19 cellular contexts compared by ENCODE assay signal in the genomic region with DNA sequence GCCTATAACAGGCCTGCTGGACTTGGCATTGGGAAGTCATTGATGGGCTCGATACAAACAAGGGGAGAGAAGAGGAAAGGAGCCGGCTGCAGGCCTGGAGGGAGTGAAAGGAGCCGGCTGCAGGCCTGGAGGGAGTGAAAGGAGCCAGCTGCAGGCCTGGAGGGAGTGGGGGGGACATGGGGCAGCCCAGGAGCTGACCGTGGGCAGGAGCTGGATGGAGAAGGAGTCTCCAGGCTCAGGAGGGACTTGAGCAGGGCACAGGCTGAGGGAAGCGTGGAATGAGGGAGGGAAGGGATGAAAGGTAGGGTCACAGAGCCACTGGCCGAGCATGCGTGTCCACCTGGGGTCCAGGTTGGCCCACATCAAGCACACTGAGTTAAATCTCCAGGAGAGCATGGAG. TPM values are rescaled to one million over a fixed set of nuclear protein-coding genes. Genes with fewer than 3 reads are reported as not detected.
A peak's percentile ranks its signal among the peaks of the same experiment; 100 is the strongest.
DNase-seq lines count a peak whose midpoint lies in the region; ATAC-seq, FAIRE-seq and TF ChIP-seq lines count a peak whose summit lies in the region.
"Had no signal": no experiment of that assay in that cellular context is flagged by ENCODE, and none has a peak within 500 bp of the region (broad histone marks: within the 10 kb centered on the region; RNA-seq: fewer than 3 reads in every experiment).

No MANE protein-coding gene starts in this region.

- H3K9me3 ChIP-seq in H1 (ENCODE audit: insufficient read depth in 2 of 2, low read depth in 1 of 2, low read length in 1 of 2) (no peaks in the 10 kb centered on the region; a peak in 1 of 4 replicates), lung (ENCODE audit: control insufficient read depth in 2 of 2, insufficient read depth in 1 of 2, low read length in 1 of 2) (peaks cover 0 to 2% of the 10 kb centered on the region in 2 donors), stomach smooth muscle (ENCODE audit: control insufficient read depth in 2 of 2, low read length in 2 of 2) (no peaks in the 10 kb centered on the region)
- H3K9me3 ChIP-seq: A549, BE2C, HAP-1 had no signal

- no peaks in the 10 kb centered on the region for H4K20me1 ChIP-seq in H1 (replicated peaks in 1 of 2; ENCODE audit: control insufficient read depth in 1 of 2, insufficient read depth in 2 of 2, low read length in 2 of 2)

- no peak for TF ChIP-seq RAD21 in H1 (IDR thresholded peaks at IDR 0.05 in 1 of 2, conservative IDR thresholded peaks at IDR 0.05 in 1 of 2; ENCODE audit: low read depth in 2 of 2, low read length in 2 of 2)

- H3K4ac ChIP-seq in H1 (replicated peaks; ENCODE audit: insufficient read length, low read depth, low read length), result no peak overlapping the region

- H3K23ac ChIP-seq in H1 (ENCODE audit: insufficient read length), result no peak overlapping the region

- CTCF ChIA-PET in H1 (lab: Charles Lee; ENCODE audit: partially characterized antibody), result interaction anchor here (0.6 kb wide), 1 partner anchor 78 kb away, joined by 3 read pairs; no protein-coding TSS in a partner anchor

- TF ChIP-seq CTCF in H1 (IDR thresholded peaks at IDR 0.05; ENCODE audit: control extremely low read depth in 1 of 3, insufficient read depth in 1 of 3, low read depth in 1 of 3, low read length in 3 of 3), result no peak
- no peak for TF ChIP-seq CTCF in lung (IDR thresholded peaks at IDR 0.05; ENCODE audit: control extremely low read depth, extremely low read depth)
- no peak for TF ChIP-seq CTCF in omental fat pad (IDR thresholded peaks at IDR 0.05)

- no peak overlapping the region for H3K14ac ChIP-seq in H1 (ENCODE audit: insufficient read length)

- POLR2A ChIA-PET in H1 (lab: Charles Lee; ENCODE audit: partially characterized antibody), result no interaction called here

- no peak overlapping the region for H3K18ac ChIP-seq in H1 (ENCODE audit: extremely low read depth, low read length)

- TF ChIP-seq POLR2A in H1 (IDR thresholded peaks at IDR 0.05; ENCODE audit: control extremely low read depth in 1 of 2, low read depth in 2 of 2, low read length in 2 of 2), result no peak

- H3K23me2 ChIP-seq in H1 (ENCODE audit: low read depth, low read length), result no peaks in the 10 kb centered on the region

- ATAC-seq in lung (ENCODE audit: insufficient read depth, low FRiP score), result no peak
- peak; percentile 21 for ATAC-seq in omental fat pad (ENCODE audit: low FRiP score)
- no peak for ATAC-seq in GM19324 (IDR thresholded peaks at IDR 0.05; ENCODE audit: low FRiP score, unreplicated experiment)
- ATAC-seq: A549 had no signal

- peaks cover 4 to 8% (median 6%) of the 10 kb centered on the region in 4 experiments for H3K4me1 ChIP-seq in H1 (replicated peaks in 1 of 4; ENCODE audit: control insufficient read depth in 3 of 4, insufficient read depth in 4 of 4, low read length in 3 of 4)
- H3K4me1 ChIP-seq in lung (ENCODE audit: control insufficient read depth in 2 of 2, insufficient read depth in 2 of 2, low read length in 2 of 2), result no peaks in the 10 kb centered on the region
- peaks cover 21% of the 10 kb centered on the region for H3K4me1 ChIP-seq in stomach smooth muscle (ENCODE audit: control insufficient read depth, insufficient read depth, low read length)
- H3K4me1 ChIP-seq: A549, BE2C had no signal

- no peaks in the 10 kb centered on the region for H3K36me3 ChIP-seq in H1 (ENCODE audit: control insufficient read depth in 2 of 4, insufficient read depth in 4 of 4, low read length in 3 of 4)
- H3K36me3 ChIP-seq in lung (ENCODE audit: control insufficient read depth in 2 of 2, insufficient read depth in 2 of 2, low read length in 2 of 2), result no peaks in the 10 kb centered on the region
- no peaks in the 10 kb centered on the region for H3K36me3 ChIP-seq in stomach smooth muscle (ENCODE audit: control insufficient read depth in 2 of 2, insufficient read depth in 2 of 2, low read length in 2 of 2)
- H3K36me3 ChIP-seq: BE2C, HAP-1 had no signal

- no peak overlapping the region for H2AFZ ChIP-seq in H1 (ENCODE audit: low read length)

- no peak overlapping the region for H3K4me3 ChIP-seq in H1 (ENCODE audit: extremely low read depth in 1 of 4, insufficient read depth in 2 of 4, low read depth in 3 of 4, low read length in 4 of 4)
- no peak overlapping the region for H3K4me3 ChIP-seq in lung
- no peak overlapping the region for H3K4me3 ChIP-seq in stomach smooth muscle (ENCODE audit: low read length in 2 of 2)
- H3K4me3 ChIP-seq: A549, HAP-1 had no signal

- H4K5ac ChIP-seq in H1 (ENCODE audit: insufficient read length, low read depth, low read length), result no peak overlapping the region

- H3K4me2 ChIP-seq in H1 (ENCODE audit: insufficient read depth in 1 of 2, low read depth in 2 of 2, low read length in 2 of 2), result no peak overlapping the region
- H3K4me2 ChIP-seq: A549 had no signal

- H3K27me3 ChIP-seq in H1 (replicated peaks in 1 of 4; ENCODE audit: control insufficient read depth in 3 of 4, extremely low read depth in 1 of 4, insufficient read depth in 3 of 4, low read length in 3 of 4) (no peaks in the 10 kb centered on the region), lung (ENCODE audit: control insufficient read depth, insufficient read depth) (no peaks in the 10 kb centered on the region), stomach smooth muscle (ENCODE audit: control insufficient read depth in 1 of 2, insufficient read depth in 2 of 2, low read length in 2 of 2) (no peaks in the 10 kb centered on the region)
- H3K27me3 ChIP-seq: BE2C had no signal

- WGBS in H1 (ENCODE audit: extremely low coverage in 1 of 2, insufficient coverage in 1 of 2, insufficient read length in 1 of 2, insufficient replicate concordance in 2 of 2, low coverage in 1 of 2, low lambda C conversion rate in 2 of 2, missing lambda C conversion rate in 1 of 2), 2 experiments, result 82% methylated on average over 7 of the region's 7 CpGs; no CpG with 5 or more reads in 1 of the 2 experiments
- 89 to 95% methylated on average over 7 of the region's 7 CpGs for WGBS in lung, 2 donors

- no peaks in the 10 kb centered on the region for H3K79me2 ChIP-seq in H1 (ENCODE audit: control insufficient read depth in 1 of 2, insufficient read depth in 2 of 2, low read length in 2 of 2)

- no peak overlapping the region for H2BK120ac ChIP-seq in H1 (replicated peaks; ENCODE audit: low read depth, low read length)

- H2BK15ac ChIP-seq in H1 (ENCODE audit: low read length), result 0 out of 2 replicates have a peak overlapping the region, but pooled peaks have one; percentile 98

- no peak for TF ChIP-seq EP300 in H1 (IDR thresholded peaks at IDR 0.05; ENCODE audit: borderline replicate concordance in 1 of 2, low read depth in 2 of 2, low read length in 2 of 2)

- no peak overlapping the region for H2AK5ac ChIP-seq in H1 (ENCODE audit: low read depth, low read length)

- H2BK20ac ChIP-seq in H1 (ENCODE audit: low read length), result no peak overlapping the region

- H3K79me1 ChIP-seq in H1 (ENCODE audit: low read depth, low read length), result no peaks in the 10 kb centered on the region

- H3K27ac ChIP-seq in H1 (ENCODE audit: low read depth, low read length) (no peak overlapping the region), lung (ENCODE audit: low read depth in 1 of 2, low read length in 1 of 2) (no peak overlapping the region), stomach smooth muscle (ENCODE audit: low read length) (peak overlapping the region; percentile 18)
- H3K27ac ChIP-seq: A549, C4-2B had no signal

- no peak overlapping the region for H4K8ac ChIP-seq in H1 (ENCODE audit: extremely low read depth, insufficient read depth, low read length)

- no peak overlapping the region for H3K9ac ChIP-seq in H1 (replicated peaks in 1 of 4; ENCODE audit: extremely low read depth in 1 of 4, low read depth in 3 of 4, low read length in 3 of 4)
- no peak overlapping the region for H3K9ac ChIP-seq in stomach smooth muscle (ENCODE audit: low read length in 2 of 2)

- no peak overlapping the region for H2BK5ac ChIP-seq in H1 (ENCODE audit: low read depth, low read length)

- no peak overlapping the region for H3K56ac ChIP-seq in H1 (replicated peaks; ENCODE audit: insufficient read length, low read depth, low read length)

- H4K91ac ChIP-seq in H1 (replicated peaks; ENCODE audit: insufficient read length, low read length), result no peak overlapping the region

- FAIRE-seq in H1 (lab: Jason Lieb, UNC), result no peak
- FAIRE-seq: A549, G401.6, GM12892, HTR-8/SVneo had no signal

- H2BK12ac ChIP-seq in H1 (ENCODE audit: low read depth, low read length), result no peak overlapping the region

- DNase-seq in H1 (ENCODE audit: low read depth in 1 of 2, low spot score in 2 of 2) (no peak), lung (ENCODE audit: low spot score) (peak; percentile 26), omental fat pad (ENCODE audit: low spot score) (no peak), NCI-H146 treated with DMSO at 0.1 percent for 48 hours (lab: John Stamatoyannopoulos, UW; ENCODE audit: unreplicated experiment) (no peak), SIG-M5 treated with dmso at 0.1 percent for 504 hours (lab: John Stamatoyannopoulos, UW; ENCODE audit: unreplicated experiment) (no peak), kidney glomerular epithelial cell (lab: John Stamatoyannopoulos, UW) (no peak)
- DNase-seq: BE2C; CD4-positive, alpha-beta memory T cell; DMS79 treated with DMSO at 0.1 percent for 48 hours; EL; GOT3 had no signal

TF ChIP-seq in H1, 55 proteins besides CTCF, POLR2A, EP300 and RAD21:
- TF ChIP-seq SRF (IDR thresholded peaks at IDR 0.05; ENCODE audit: low read depth, low read length) (no peak), PHF8 (conservative IDR thresholded peaks at IDR 0.05; ENCODE audit: low read depth, low read length) (no peak), TBP (IDR thresholded peaks at IDR 0.05; ENCODE audit: low read depth, low read length) (peak; percentile 51; the same call in 1 of the 2 replicates), NRF1 (IDR thresholded peaks at IDR 0.05; ENCODE audit: low read depth, low read length) (no peak), JUN (IDR thresholded peaks at IDR 0.05; ENCODE audit: low read depth, low read length) (no peak), FOSL1 (IDR thresholded peaks at IDR 0.05; ENCODE audit: insufficient read depth, low read depth, low read length) (no peak), HDAC6 (IDR thresholded peaks at IDR 0.05; ENCODE audit: low read depth, low read length) (no peak)

RNA-seq across cellular contexts. Expression of gene RPP40, which starts 32.0 kb away (rescaled TPM):
- total RNA-seq in H1 (2021; fragmentation: NEBNext Ultra II Directional; extraction: Animal tissue kit (Norgen Biotek cat#: 25700)), result 15.7 and 17.1 TPM in 2 replicates
- polyA plus RNA-seq in H1 (2011; rRNA removed) (5.1 and 7.0 TPM in 2 replicates), lung (1 to 10 TPM; 4.4 to 8.5 TPM)
- 8.8 TPM for polyA plus RNA-seq in H1 (2011; cell fraction: cytosol; rRNA removed)
- polyA plus RNA-seq in H1 (2011; cell fraction: nucleus; rRNA removed), result 3.6 TPM
- polyA plus RNA-seq in H1 (2012, experiment 1 of 2), result 10.1 to 15.2 TPM (median 10.3 TPM) in 4 replicates
- polyA plus RNA-seq in H1 (2012, experiment 2 of 2), result 7.5 TPM
- polyA plus RNA-seq in H1 (2013, experiment 1 of 2), result 10.9 TPM
- polyA plus RNA-seq in H1 (2013, experiment 2 of 2), result 12.1 TPM
- 3.3 and 4.9 TPM in 2 replicates for polyA minus RNA-seq in H1 (2011; rRNA and poly(A)+ RNA removed)
- polyA minus RNA-seq in H1 (2011; cell fraction: cytosol; rRNA and poly(A)+ RNA removed), result 4.3 TPM
- 4.4 TPM for polyA minus RNA-seq in H1 (2011; cell fraction: nucleus; rRNA and poly(A)+ RNA removed)
- total RNA-seq in lung (1 to 10 TPM; 6.3 to 7.7 TPM), omental fat pad (10 to 100 TPM in 2 of 4 donors, 1 to 10 TPM in 2; 6.0 to 22.5 (median 10.1) TPM)
